ENCODE assay signal across 1 cellular context in the genomic region with DNA sequence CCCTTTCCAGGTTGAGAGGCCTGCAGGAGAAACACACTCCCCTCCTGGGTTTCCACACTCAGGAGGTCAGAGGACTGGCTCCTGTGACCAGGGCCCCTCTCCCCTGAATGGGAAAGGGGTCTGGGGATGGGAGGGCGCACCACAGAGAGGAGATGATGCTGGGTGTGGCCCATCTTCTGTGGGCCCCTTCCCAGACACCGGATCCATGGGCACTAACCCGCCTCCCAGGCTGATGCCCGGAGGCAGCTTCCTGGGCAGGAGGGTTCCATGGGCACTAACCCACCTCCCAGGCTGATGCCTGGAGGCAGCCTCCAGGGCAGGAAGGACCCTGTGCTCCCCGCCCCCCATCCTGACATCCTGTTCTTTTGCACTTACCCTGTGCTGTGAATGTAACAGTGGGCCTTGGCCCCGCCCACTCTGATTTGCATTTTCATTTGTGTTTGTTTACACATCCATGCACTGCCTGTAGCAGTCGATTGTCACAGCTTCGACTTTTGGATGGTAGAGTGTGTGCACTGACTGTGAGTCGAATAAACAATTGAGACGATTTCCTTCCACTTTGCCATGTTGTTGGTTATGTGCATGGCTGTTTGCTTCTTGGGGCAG.
A peak's percentile ranks its signal among the peaks of the same experiment; 100 is the strongest.
TF ChIP-seq lines count a peak whose summit lies in the region.

No MANE protein-coding gene starts in this region.

TF ChIP-seq in HEK293, 187 proteins besides CTCF, POLR2A, EP300 and RAD21:
- TF ChIP-seq, protein P1, sequence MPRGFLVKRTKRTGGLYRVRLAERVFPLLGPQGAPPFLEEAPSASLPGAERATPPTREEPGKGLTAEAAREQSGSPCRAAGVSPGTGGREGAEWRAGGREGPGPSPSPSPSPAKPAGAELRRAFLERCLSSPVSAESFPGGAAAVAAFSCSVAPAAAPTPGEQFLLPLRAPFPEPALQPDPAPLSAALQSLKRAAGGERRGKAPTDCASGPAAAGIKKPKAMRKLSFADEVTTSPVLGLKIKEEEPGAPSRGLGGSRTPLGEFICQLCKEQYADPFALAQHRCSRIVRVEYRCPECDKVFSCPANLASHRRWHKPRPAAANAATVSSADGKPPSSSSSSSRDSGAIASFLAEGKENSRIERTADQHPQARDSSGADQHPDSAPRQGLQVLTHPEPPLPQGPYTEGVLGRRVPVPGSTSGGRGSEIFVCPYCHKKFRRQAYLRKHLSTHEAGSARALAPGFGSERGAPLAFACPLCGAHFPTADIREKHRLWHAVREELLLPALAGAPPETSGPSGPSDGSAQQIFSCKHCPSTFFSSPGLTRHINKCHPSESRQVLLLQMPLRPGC (tag by site-specific recombination; IDR thresholded peaks at IDR 0.05), result no peak
- TF ChIP-seq ZNF600 (tag by site-specific recombination; IDR thresholded peaks at IDR 0.05) (peak; percentile 0; the same call in 1 of the 2 replicates), KLF9 (tag by site-specific recombination; IDR thresholded peaks at IDR 0.05; ENCODE audit: low read depth) (peak; percentile 25; the same call in 1 of the 2 replicates), ZNF571 (tag by site-specific recombination; IDR thresholded peaks at IDR 0.05) (no peak), ZBTB20 (tag by site-specific recombination; IDR thresholded peaks at IDR 0.05) (peak; percentile 19; the same call in 1 of the 2 replicates), SP2 (tag by site-specific recombination; IDR thresholded peaks at IDR 0.05) (peak; percentile 34), ZBTB17 (tag by site-specific recombination; IDR thresholded peaks at IDR 0.05) (peak; percentile 25; the same call in 1 of the 2 replicates), ZIC2 (tag by site-specific recombination; IDR thresholded peaks at IDR 0.05) (no peak)
